In the genomic region with DNA sequence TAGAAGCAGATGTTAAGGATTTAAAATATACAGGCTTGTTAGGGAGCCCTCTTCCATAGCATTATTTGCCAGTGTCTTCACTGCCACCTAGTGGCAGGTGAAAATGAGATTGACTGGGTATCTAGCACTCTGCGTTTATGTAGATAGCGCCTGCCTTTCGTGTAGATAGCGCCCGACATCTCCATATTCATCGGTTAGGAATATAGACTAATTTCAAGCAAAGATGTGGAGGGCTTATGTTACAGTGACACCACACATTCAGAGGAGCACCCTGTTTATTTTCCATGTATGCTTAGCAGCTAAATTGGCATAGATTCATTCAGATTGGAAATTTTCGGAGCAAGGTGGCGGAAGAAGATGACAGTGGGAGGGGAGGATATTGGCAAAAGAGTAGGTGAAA, we compare ENCODE assay signal across 8 cellular contexts.
DNase-seq lines count a peak whose midpoint lies in the region; ATAC-seq and TF ChIP-seq lines count a peak whose summit lies in the region.

No MANE protein-coding gene starts in this region.

- peak overlapping the region; percentile 7 for H3K27ac Mint-ChIP-seq in T-helper 1 cell treated with Interleukin-12 subunit alpha and Interleukin-12 subunit beta and Interleukin-4 antibody, amounts not matched to agents 30 μg/mL and 1 μg/mL, for 36 hours
- H3K27ac Mint-ChIP-seq in osteocyte (ENCODE audit: unreplicated experiment): no peak overlapping the region
- no peak overlapping the region for H3K27ac Mint-ChIP-seq in naive thymus-derived CD8-positive, alpha-beta T cell

- ATAC-seq in GM18519 (IDR thresholded peaks at IDR 0.05; ENCODE audit: low FRiP score, unreplicated experiment): peak; percentile 88
- ATAC-seq in HG02970 (IDR thresholded peaks at IDR 0.05; ENCODE audit: low FRiP score, unreplicated experiment): peak; percentile 82
- ATAC-seq in naive thymus-derived CD8-positive, alpha-beta T cell: no peak

- no peak overlapping the region for H3K4me3 ChIP-seq in fibroblast of the aortic adventitia (ENCODE audit: low read depth, low read length)

- no peaks in the 10 kb centered on the region for H3K4me1 Mint-ChIP-seq in T-helper 1 cell treated with Interleukin-12 subunit alpha and Interleukin-12 subunit beta and Interleukin-4 antibody, amounts not matched to agents 30 μg/mL and 1 μg/mL, for 36 hours (ENCODE audit: low read depth)
- H3K4me1 Mint-ChIP-seq in osteocyte (ENCODE audit: unreplicated experiment): no peaks in the 10 kb centered on the region
- no peaks in the 10 kb centered on the region for H3K4me1 Mint-ChIP-seq in naive thymus-derived CD8-positive, alpha-beta T cell

- TF ChIP-seq CTCF in fibroblast of the aortic adventitia (IDR thresholded peaks at IDR 0.05; ENCODE audit: insufficient read depth, low read length) (peak; percentile 80), osteocyte (IDR thresholded peaks at IDR 0.05) (peak; percentile 83)

- no peaks in the 10 kb centered on the region for H3K36me3 Mint-ChIP-seq in T-helper 1 cell treated with Interleukin-12 subunit alpha and Interleukin-12 subunit beta and Interleukin-4 antibody, amounts not matched to agents 30 μg/mL and 1 μg/mL, for 36 hours (ENCODE audit: low read depth)
- H3K36me3 Mint-ChIP-seq in osteocyte (ENCODE audit: unreplicated experiment): no peaks in the 10 kb centered on the region
- no peaks in the 10 kb centered on the region for H3K36me3 Mint-ChIP-seq in naive thymus-derived CD8-positive, alpha-beta T cell

- no peaks in the 10 kb centered on the region for H3K9me3 Mint-ChIP-seq in T-helper 1 cell treated with Interleukin-12 subunit alpha and Interleukin-12 subunit beta and Interleukin-4 antibody, amounts not matched to agents 30 μg/mL and 1 μg/mL, for 36 hours
- no peaks in the 10 kb centered on the region for H3K9me3 Mint-ChIP-seq in osteocyte (ENCODE audit: unreplicated experiment)
- peaks cover 0 to 9% (median under 1%) of the 10 kb centered on the region in 9 donors for H3K9me3 Mint-ChIP-seq in naive thymus-derived CD8-positive, alpha-beta T cell

- no peaks in the 10 kb centered on the region for H3K27me3 Mint-ChIP-seq in T-helper 1 cell treated with Interleukin-12 subunit alpha and Interleukin-12 subunit beta and Interleukin-4 antibody, amounts not matched to agents 30 μg/mL and 1 μg/mL, for 36 hours (ENCODE audit: low read depth)
- H3K27me3 Mint-ChIP-seq in osteocyte (ENCODE audit: unreplicated experiment): peaks cover 33% of the 10 kb centered on the region
- peaks cover 0 to 2% (median 0%) of the 10 kb centered on the region in 5 donors for H3K27me3 Mint-ChIP-seq in naive thymus-derived CD8-positive, alpha-beta T cell

- POLR2A ChIA-PET in naive thymus-derived CD8-positive, alpha-beta T cell (lab: Charles Lee): no interaction called here

- DNase-seq in CMK (ENCODE audit: low read depth): peak; percentile 15
- DNase-seq in NCI-H146 (lab: John Stamatoyannopoulos, UW): peak; percentile 85
- peak; percentile 80 for DNase-seq in fibroblast of the aortic adventitia (ENCODE audit: low read depth)
- no peak for DNase-seq in osteocyte (ENCODE audit: extremely low spot score, unreplicated experiment)
- DNase-seq in naive thymus-derived CD8-positive, alpha-beta T cell: no peak

- no peak overlapping the region for H3K4me3 Mint-ChIP-seq in T-helper 1 cell treated with Interleukin-12 subunit alpha and Interleukin-12 subunit beta and Interleukin-4 antibody, amounts not matched to agents 30 μg/mL and 1 μg/mL, for 36 hours
- H3K4me3 Mint-ChIP-seq in osteocyte (ENCODE audit: unreplicated experiment): no peak overlapping the region
- no peak overlapping the region for H3K4me3 Mint-ChIP-seq in naive thymus-derived CD8-positive, alpha-beta T cell

Comparison
In these comparisons a context has a peak if more than half of its experiments do, and no peak if none do; other contexts are left out.
1. DNase-seq: peak in CMK (single experiment), NCI-H146 (single experiment) and fibroblast of the aortic adventitia (single experiment); none in osteocyte (single experiment) and naive thymus-derived CD8-positive, alpha-beta T cell (0 of 10).
2. ATAC-seq: peak in GM18519 (single experiment) and HG02970 (single experiment); none in naive thymus-derived CD8-positive, alpha-beta T cell (0 of 2).